Comparison of ENCODE assay signal across 16 cellular contexts in the genomic region with DNA sequence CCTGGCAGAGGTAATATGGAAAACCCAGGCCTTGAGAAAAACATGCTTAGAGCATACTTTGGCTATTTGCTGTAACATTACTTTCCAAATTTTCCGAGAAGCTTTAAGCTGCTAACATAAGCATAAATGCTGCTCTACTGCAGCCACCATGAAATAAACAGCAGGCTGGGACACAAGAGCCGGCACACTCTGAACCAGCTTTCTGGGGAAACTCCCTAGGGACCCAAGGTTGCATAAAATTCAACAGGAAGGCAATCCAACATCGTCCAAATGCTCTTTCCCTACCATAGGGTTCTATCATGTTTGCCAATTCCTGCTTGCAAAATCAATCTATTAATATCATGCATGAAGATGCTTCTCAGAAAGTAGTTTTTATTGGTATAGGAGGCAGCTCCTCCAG.
DNase-seq lines count a peak whose midpoint lies in the region; ATAC-seq and TF ChIP-seq lines count a peak whose summit lies in the region.
"Had no signal": no experiment of that assay in that cellular context is flagged by ENCODE, and none has a peak within 500 bp of the region (broad histone marks: within the 10 kb centered on the region; RNA-seq: fewer than 3 reads in every experiment).

No MANE protein-coding gene starts in this region.

- no peak overlapping the region for H3K4me3 ChIP-seq in body of pancreas
- no peak overlapping the region for H3K4me3 ChIP-seq in gastroesophageal sphincter
- no peak overlapping the region for H3K4me3 ChIP-seq in transverse colon
- H3K4me3 ChIP-seq: GM12878 had no signal

- H3K9me3 ChIP-seq in body of pancreas (no peaks in the 10 kb centered on the region), gastroesophageal sphincter (no peaks in the 10 kb centered on the region), transverse colon (no peaks in the 10 kb centered on the region)

- peak; percentile 55 for ATAC-seq in body of pancreas
- peak; percentile 86 for ATAC-seq in gastroesophageal sphincter
- ATAC-seq in HG02870 (IDR thresholded peaks at IDR 0.05; ENCODE audit: unreplicated experiment): no peak
- ATAC-seq: activated CD8-positive, alpha-beta T cell treated with anti-CD3 and anti-CD28 coated beads for 36 hours; activated T-helper 17 cell treated with anti-CD3 and anti-CD28 coated beads, Interleukin-2, amount 50 U/mL, for 72 hours; effector memory CD8-positive, alpha-beta T cell; stimulated activated naive CD8-positive, alpha-beta T cell treated with anti-CD3 and anti-CD28 coated beads, Interleukin-15, Interleukin-2, amounts not matched to agents 100 U/mL and 50 U/mL, for 24 hours had no signal

- peak overlapping the region; percentile 24 for H3K27ac Mint-ChIP-seq in progenitor cell of endocrine pancreas
- H3K27ac Mint-ChIP-seq: activated CD8-positive, alpha-beta T cell treated with anti-CD3 and anti-CD28 coated beads for 36 hours; activated T-helper 17 cell treated with anti-CD3 and anti-CD28 coated beads, Interleukin-2, amount 50 U/mL, for 72 hours; B cell; effector memory CD8-positive, alpha-beta T cell; naive B cell had no signal

- no peaks in the 10 kb centered on the region for H3K27me3 Mint-ChIP-seq in progenitor cell of endocrine pancreas
- H3K27me3 Mint-ChIP-seq: activated CD8-positive, alpha-beta T cell treated with anti-CD3 and anti-CD28 coated beads for 36 hours had no signal

- H3K36me3 Mint-ChIP-seq in progenitor cell of endocrine pancreas (ENCODE audit: insufficient read depth): no peaks in the 10 kb centered on the region
- H3K36me3 Mint-ChIP-seq: naive B cell had no signal

- TF ChIP-seq CTCF in body of pancreas (IDR thresholded peaks at IDR 0.05) (no peak), gastroesophageal sphincter (IDR thresholded peaks at IDR 0.05) (no peak), progenitor cell of endocrine pancreas (IDR thresholded peaks at IDR 0.05; ENCODE audit: unreplicated experiment) (no peak), transverse colon (IDR thresholded peaks at IDR 0.05) (no peak)

- H3K9me3 Mint-ChIP-seq in progenitor cell of endocrine pancreas (ENCODE audit: low read depth): peaks cover 4% of the 10 kb centered on the region
- H3K9me3 Mint-ChIP-seq: activated CD8-positive, alpha-beta T cell treated with anti-CD3 and anti-CD28 coated beads for 36 hours; activated T-helper 17 cell treated with anti-CD3 and anti-CD28 coated beads, Interleukin-2, amount 50 U/mL, for 72 hours; effector memory CD8-positive, alpha-beta T cell; naive B cell had no signal

- in situ Hi-C loops in transverse colon (cut with MboI; ENCODE audit: low pct_ligation_motif_present in 1 of 4, low pct_unique_long_range_greater_than_20kb in 1 of 4, low sequenced_read_pairs in 3 of 4): loop anchor here in 1 of 4 donors (5.0 kb wide), 1 partner anchor 50 kb away; no protein-coding TSS in a partner anchor

- intact Hi-C loops in body of pancreas (cut with DNase I) (no loop called here), transverse colon (cut with DNase I; ENCODE audit: low total_unique reads) (no loop called here)

- H3K4me1 Mint-ChIP-seq in progenitor cell of endocrine pancreas (ENCODE audit: low read depth): peaks cover 36% of the 10 kb centered on the region
- H3K4me1 Mint-ChIP-seq: activated T-helper 17 cell treated with anti-CD3 and anti-CD28 coated beads, Interleukin-2, amount 50 U/mL, for 72 hours; B cell; naive B cell had no signal

- H3K27me3 ChIP-seq in body of pancreas (no peaks in the 10 kb centered on the region), gastroesophageal sphincter (no peaks in the 10 kb centered on the region), transverse colon (no peaks in the 10 kb centered on the region)

- H3K27ac ChIP-seq in body of pancreas: peak overlapping the region in 2 of 4 donors; percentile 45 to 52
- peak overlapping the region; percentile 74 to 82 (median 80) for H3K27ac ChIP-seq in gastroesophageal sphincter
- H3K27ac ChIP-seq in transverse colon: peak overlapping the region; percentile 37 to 61 (median 52)
- H3K27ac ChIP-seq: WERI-Rb-1 had no signal

- DNase-seq in body of pancreas (peak in 3 of 4 donors; percentile 23 to 45 (median 34)), progenitor cell of endocrine pancreas (ENCODE audit: low spot score, unreplicated experiment) (no peak), transverse colon (peak; percentile 19), NCI-H2029 treated with DMSO at 0.1 percent for 48 hours (lab: John Stamatoyannopoulos, UW) (no peak)
- DNase-seq in NK-92 treated with Interleukin-12 subunit alpha and Interleukin-12 subunit beta, amount 100 ng/mL, for 24 hours (lab: John Stamatoyannopoulos, UW): no peak
- DNase-seq: activated CD8-positive, alpha-beta T cell treated with anti-CD3 and anti-CD28 coated beads for 36 hours; cerebellar nuclear complex; effector memory CD8-positive, alpha-beta T cell; naive B cell; stimulated activated naive CD8-positive, alpha-beta T cell treated with anti-CD3 and anti-CD28 coated beads, Interleukin-15, Interleukin-2, amounts not matched to agents 100 U/mL and 50 U/mL, for 24 hours; WERI-Rb-1 had no signal

- TF ChIP-seq POLR2A in body of pancreas (IDR thresholded peaks at IDR 0.05) (no peak), gastroesophageal sphincter (IDR thresholded peaks at IDR 0.05) (no peak), transverse colon (IDR thresholded peaks at IDR 0.05) (no peak)

- WGBS in body of pancreas, 2 donors: 47 to 63% methylated on average over 3 of the region's 3 CpGs
- 7 to 27% methylated on average over 3 of the region's 3 CpGs for WGBS in gastroesophageal sphincter (ENCODE audit: low coverage in 1 of 2), 2 donors
- 60 to 65% methylated on average over 1 to 3 of the region's 3 CpGs for WGBS in transverse colon (ENCODE audit: low coverage in 1 of 2), 2 donors

- peaks cover 40% of the 10 kb centered on the region for H3K4me1 ChIP-seq in body of pancreas
- H3K4me1 ChIP-seq in gastroesophageal sphincter: peaks cover 13 to 42% (median 14%) of the 10 kb centered on the region in 3 donors
- no peaks in the 10 kb centered on the region for H3K4me1 ChIP-seq in transverse colon

- TF ChIP-seq EP300 in gastroesophageal sphincter (IDR thresholded peaks at IDR 0.05): no peak
- no peak for TF ChIP-seq EP300 in transverse colon (IDR thresholded peaks at IDR 0.05; ENCODE audit: low read depth)

- no peak overlapping the region for H3K4me3 Mint-ChIP-seq in progenitor cell of endocrine pancreas (ENCODE audit: low read depth)
- H3K4me3 Mint-ChIP-seq: activated CD8-positive, alpha-beta T cell treated with anti-CD3 and anti-CD28 coated beads for 36 hours; activated T-helper 17 cell treated with anti-CD3 and anti-CD28 coated beads, Interleukin-2, amount 50 U/mL, for 72 hours; B cell; effector memory CD8-positive, alpha-beta T cell; naive B cell had no signal

- no peaks in the 10 kb centered on the region for H3K36me3 ChIP-seq in body of pancreas (replicated peaks in 1 of 2; ENCODE audit: insufficient read depth in 1 of 2, low read depth in 2 of 2)
- no peaks in the 10 kb centered on the region for H3K36me3 ChIP-seq in gastroesophageal sphincter
- H3K36me3 ChIP-seq in transverse colon: no peaks in the 10 kb centered on the region
- H3K36me3 ChIP-seq: WERI-Rb-1 had no signal

Comparison
In these comparisons a context has a peak if more than half of its experiments do, and no peak if none do; other contexts are left out.
1. DNase-seq: peak in body of pancreas (3 of 4) and transverse colon (single experiment); none in progenitor cell of endocrine pancreas (single experiment), NK-92 treated with Interleukin-12 subunit alpha and Interleukin-12 subunit beta, amount 100 ng/mL, for 24 hours (single experiment) and NCI-H2029 treated with DMSO at 0.1 percent for 48 hours (single experiment).